Comparison of ENCODE assay signal across 1 cellular context in genomic region chr19:2463694-2464093, GRCh38. TPM values are rescaled to one million over a fixed set of nuclear protein-coding genes. Genes with fewer than 3 reads are reported as not detected.
"Had no signal": no experiment of that assay in that cellular context is flagged by ENCODE, and none has a peak within 500 bp of the region (broad histone marks: within the 10 kb centered on the region; RNA-seq: fewer than 3 reads in every experiment).

No MANE protein-coding gene starts in this region.

RNA-seq across cellular contexts. Expression of gene GADD45B, which starts 12.2 kb away (rescaled TPM):
- polyA plus RNA-seq: neural cell had no signal
